1 cellular context compared by ENCODE assay signal in genomic region chr5:33612386-33612785, GRCh38.
TF ChIP-seq lines count a peak whose summit lies in the region.

No MANE protein-coding gene starts in this region.

TF ChIP-seq in SK-N-SH, 30 proteins besides CTCF, POLR2A, EP300 and RAD21 (continued from another document):
- no peak for TF ChIP-seq USF2 (IDR thresholded peaks at IDR 0.05; ENCODE audit: borderline replicate concordance, low read depth, low read length)
